In the genomic region with DNA sequence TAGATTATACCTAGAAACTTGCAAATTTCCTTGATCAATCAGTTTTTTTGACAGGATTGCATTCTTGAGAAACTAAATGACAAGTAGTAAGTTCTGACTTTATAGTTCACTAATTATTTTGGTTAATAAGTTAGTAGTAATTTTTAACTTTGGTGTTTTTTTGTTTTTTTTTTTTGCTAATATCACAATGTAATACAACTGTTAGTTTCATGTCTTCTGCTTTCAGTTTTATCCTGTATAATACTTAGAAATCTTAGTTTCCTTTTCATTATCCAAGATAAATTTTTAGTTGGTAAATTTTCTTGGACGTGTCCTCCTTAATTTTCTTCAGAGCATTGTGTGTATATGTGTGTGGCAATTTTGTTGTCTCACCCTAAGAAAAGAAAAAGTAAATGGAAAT, we compare ENCODE assay signal across 17 cellular contexts. TPM values are rescaled to one million over a fixed set of nuclear protein-coding genes. Genes with fewer than 3 reads are reported as not detected.
DNase-seq lines count a peak whose midpoint lies in the region; ATAC-seq, FAIRE-seq and TF ChIP-seq lines count a peak whose summit lies in the region.
"Had no signal": no experiment of that assay in that cellular context is flagged by ENCODE, and none has a peak within 500 bp of the region (broad histone marks: within the 10 kb centered on the region; RNA-seq: fewer than 3 reads in every experiment).

No MANE protein-coding gene starts in this region.

- intact Hi-C loops in pancreas (cut with DNase I) = no loop called here
- intact Hi-C loops in dorsolateral prefrontal cortex (cut with DNase I) = no loop called here
- intact Hi-C loops in lower leg skin (cut with DNase I; ENCODE audit: low total_unique reads) = no loop called here

- no peaks in the 10 kb centered on the region for H3K36me3 ChIP-seq in pancreas

- no peaks in the 10 kb centered on the region for H3K27me3 Mint-ChIP-seq in T-helper 17 cell
- H3K27me3 Mint-ChIP-seq: B cell had no signal

- TF ChIP-seq POLR2A in lower leg skin (IDR thresholded peaks at IDR 0.05) = no peak

- H3K4me3 ChIP-seq in pancreas = no peak overlapping the region
- H3K4me3 ChIP-seq in dorsolateral prefrontal cortex = no peak overlapping the region
- H3K4me3 ChIP-seq in lower leg skin (ENCODE audit: low read depth, poor library complexity, severe bottlenecking) = no peak overlapping the region
- H3K4me3 ChIP-seq: BLaER1 treated with 17β-estradiol and CSF1 and Interleukin-3, amounts not matched to agents 10 nM and 100 nM; GM12878 had no signal

- TF ChIP-seq CTCF in pancreas (IDR thresholded peaks at IDR 0.05) (no peak), dorsolateral prefrontal cortex (IDR thresholded peaks at IDR 0.05 in 54 of 56, conservative IDR thresholded peaks at IDR 0.05 in 2 of 56; ENCODE audit: low read depth in 1 of 56, partially characterized antibody in 56 of 56) (no peak), lower leg skin (IDR thresholded peaks at IDR 0.05) (no peak)

- H3K4me1 ChIP-seq in pancreas = peaks cover 0 to 3% (median 0%) of the 10 kb centered on the region in 3 donors

- H3K4me1 Mint-ChIP-seq in T-helper 17 cell = peaks cover 9% of the 10 kb centered on the region
- H3K4me1 Mint-ChIP-seq: H9 had no signal

- no peak for DNase-seq in T-helper 17 cell
- no peak for DNase-seq in pancreas
- no peak for DNase-seq in NCI-H187 treated with DMSO at 0.1 percent for 48 hours (lab: John Stamatoyannopoulos, UW)
- DNase-seq in dorsolateral prefrontal cortex = no peak
- DNase-seq in lower leg skin (ENCODE audit: low spot score in 2 of 2) = no peak
- DNase-seq: 8988T; Calu3; CD8-positive, alpha-beta T cell; DMS79 treated with DMSO at 0.1 percent for 48 hours; H9 had no signal

- ATAC-seq in GM21423 (IDR thresholded peaks at IDR 0.05; ENCODE audit: unreplicated experiment) (peak; percentile 34), T-helper 17 cell (no peak), pancreas (no peak)
- ATAC-seq: CD8-positive, alpha-beta T cell; GM12878 had no signal

- peak overlapping the region; percentile 41 for H3K27ac Mint-ChIP-seq in T-helper 17 cell
- H3K27ac Mint-ChIP-seq: B cell; CD8-positive, alpha-beta T cell had no signal

- peak; percentile 34 for FAIRE-seq in G401.6 (lab: Jason Lieb, UNC)
- FAIRE-seq in pancreas (lab: Jason Lieb, UNC) = peak; percentile 13
- FAIRE-seq: H1 had no signal

- H3K36me3 Mint-ChIP-seq in T-helper 17 cell (ENCODE audit: low read depth) = peaks cover 2% of the 10 kb centered on the region

- no peak overlapping the region for H3K4me3 Mint-ChIP-seq in T-helper 17 cell
- H3K4me3 Mint-ChIP-seq: B cell; CD8-positive, alpha-beta T cell; H9 had no signal

- no peak overlapping the region for H3K27ac ChIP-seq in pancreas
- H3K27ac ChIP-seq in dorsolateral prefrontal cortex = no peak overlapping the region
- H3K27ac ChIP-seq: BLaER1 treated with 17β-estradiol and CSF1 and Interleukin-3, amounts not matched to agents 10 nM and 100 nM; HL-60 had no signal

- H3K27me3 ChIP-seq in pancreas (no peaks in the 10 kb centered on the region), dorsolateral prefrontal cortex (no peaks in the 10 kb centered on the region)
- H3K27me3 ChIP-seq: BLaER1 treated with 17β-estradiol and CSF1 and Interleukin-3, amounts not matched to agents 10 nM and 100 nM had no signal

- H3K9me3 ChIP-seq in T-helper 17 cell (ENCODE audit: control insufficient read depth, low read length, poor library complexity, severe bottlenecking) (no peaks in the 10 kb centered on the region), pancreas (no peaks in the 10 kb centered on the region)
- H3K9me3 ChIP-seq: BLaER1 treated with 17β-estradiol and CSF1 and Interleukin-3, amounts not matched to agents 10 nM and 100 nM had no signal

- WGBS in pancreas, 2 donors = 75 to 93% methylated on average over 1 of the region's 1 CpG
- 84 to 86% methylated on average over 1 of the region's 1 CpG for WGBS in lower leg skin, 2 donors

RNA-seq across cellular contexts. Expression of gene CWC27, which starts 57.8 kb away (rescaled TPM):
- total RNA-seq in T-helper 17 cell (10 to 100 TPM; 17.4 to 18.2 TPM), pancreas (10 to 100 TPM in 1 of 6 donors, 1 to 10 TPM in 5; 3.7 to 13.3 (median 7.0) TPM), dorsolateral prefrontal cortex (10 to 100 TPM; 20.1 to 36.7 (median 27.0) TPM), lower leg skin (10 to 100 TPM; 10.3 to 17.8 (median 13.7) TPM)
- polyA plus RNA-seq in pancreas = 1 to 10 TPM; 5.5 to 8.9 TPM

RNA-seq across cellular contexts. Expression of gene SREK1IP1, which starts 58.0 kb away (rescaled TPM):
- total RNA-seq in T-helper 17 cell = 10 to 100 TPM; 16.0 to 19.6 TPM
- total RNA-seq in pancreas = 10 to 100 TPM in 3 of 6 donors, 1 to 10 TPM in 3; 9.2 to 13.6 (median 10.2) TPM
- polyA plus RNA-seq in pancreas = 10 to 100 TPM in 1 of 2 donors, 1 to 10 TPM in 1; 9.8 to 17.8 TPM
- total RNA-seq in dorsolateral prefrontal cortex = 10 to 100 TPM in 109 of 120 experiments, 1 to 10 TPM in 11; 8.4 to 22.4 (median 14.4) TPM
- total RNA-seq in lower leg skin = 10 to 100 TPM in 3 of 4 donors, 1 to 10 TPM in 1; 8.7 to 12.7 (median 11.8) TPM
